ENCODE assay signal across 37 cellular contexts in genomic region chr13:97490702-97491307, GRCh38.
"Had no signal": no experiment of that assay in that cellular context is flagged by ENCODE, and none has a peak within 500 bp of the region (broad histone marks: within the 10 kb centered on the region; RNA-seq: fewer than 3 reads in every experiment).

No MANE protein-coding gene starts in this region.

- H3K27ac ChIP-seq: brain microvascular endothelial cell, coronary artery, dorsolateral prefrontal cortex, esophagus muscularis mucosa, foreskin keratinocyte, gastrocnemius medialis, heart left ventricle, WERI-Rb-1 had no signal

- H3K27me3 Mint-ChIP-seq: activated B cell treated with CpG ODN at 0.5 μM for 24 hours; activated CD4-positive, alpha-beta T cell treated with anti-CD3 and anti-CD28 coated beads, Interleukin-2, amount 10 ng/mL, durations not matched to agents 24 days and 14 days; activated CD8-positive, alpha-beta memory T cell treated with anti-CD3 and anti-CD28 coated beads, Interleukin-2, amount 10 ng/mL, durations not matched to agents 7 days and 5 days; activated naive CD8-positive, alpha-beta T cell; central memory CD8-positive, alpha-beta T cell; dendritic cell treated with granulocyte-macrophage colony-stimulating factor and Interleukin-4, amounts not matched to agents 40 ng/mL and 50 ng/mL, for 4 days had no signal

- H3K27me3 ChIP-seq: brain microvascular endothelial cell, dorsolateral prefrontal cortex, esophagus muscularis mucosa, foreskin keratinocyte, gastrocnemius medialis, heart left ventricle had no signal

- H3K9me3 Mint-ChIP-seq: central memory CD8-positive, alpha-beta T cell had no signal

- H3K27ac Mint-ChIP-seq: activated B cell treated with CpG ODN at 0.5 μM for 24 hours; activated CD4-positive, alpha-beta memory T cell treated with anti-CD3 and anti-CD28 coated beads for 36 hours; activated CD4-positive, alpha-beta T cell treated with anti-CD3 and anti-CD28 coated beads for 36 hours; activated CD4-positive, alpha-beta T cell treated with anti-CD3 and anti-CD28 coated beads, Interleukin-2, amount 10 ng/mL, durations not matched to agents 24 days and 14 days; activated CD8-positive, alpha-beta memory T cell treated with anti-CD3 and anti-CD28 coated beads, Interleukin-2, amount 10 ng/mL, durations not matched to agents 7 days and 5 days; activated CD8-positive, alpha-beta T cell treated with anti-CD3 and anti-CD28 coated beads, Interleukin-2, amount 10 ng/mL, durations not matched to agents 7 days and 5 days; activated naive CD4-positive, alpha-beta T cell treated with anti-CD3 and anti-CD28 coated beads for 36 hours; activated naive CD8-positive, alpha-beta T cell; activated T-helper 1 cell treated with anti-CD3 and anti-CD28 coated beads, Interleukin-12 subunit alpha, Interleukin-12 subunit beta, Interleukin-2, Interleukin-4 antibody, amounts not matched to agents 30 ng/mL and 10 ng/mL and 1 ng/mL, durations not matched to agents 14 hours and 24 hours and 36 hours; activated T-helper 2 cell treated with anti-CD3 and anti-CD28 coated beads, Interferon-gamma antibody, Interleukin-2, Interleukin-4, amounts not matched to agents 10 μg/mL and 5 μg/mL and 100 μg/mL, durations not matched to agents 14 hours and 24 hours and 36 hours; dendritic cell treated with granulocyte-macrophage colony-stimulating factor and Interleukin-4, amounts not matched to agents 40 ng/mL and 50 ng/mL, for 4 days; endodermal cell; T-helper 17 cell; T-helper 2 cell treated with Interferon-gamma antibody and Interleukin-4, amounts not matched to agents 5 μg/mL and 100 μg/mL, for 36 hours had no signal

- DNase-seq: activated B cell treated with CpG ODN at 0.5 μM for 24 hours; activated CD4-positive, alpha-beta memory T cell treated with anti-CD3 and anti-CD28 coated beads for 36 hours; activated CD4-positive, alpha-beta T cell treated with anti-CD3 and anti-CD28 coated beads for 36 hours; activated CD4-positive, alpha-beta T cell treated with anti-CD3 and anti-CD28 coated beads, Interleukin-2, amount 10 ng/mL, durations not matched to agents 24 days and 14 days; activated CD8-positive, alpha-beta memory T cell treated with anti-CD3 and anti-CD28 coated beads, Interleukin-2, amount 10 ng/mL, durations not matched to agents 7 days and 5 days; activated CD8-positive, alpha-beta memory T cell treated with anti-CD3 and anti-CD28 coated beads, Interleukin-2, amount 50 U/mL, for 4 hours; activated CD8-positive, alpha-beta T cell treated with anti-CD3 and anti-CD28 coated beads, Interleukin-2, amount 10 ng/mL, durations not matched to agents 7 days and 5 days; activated effector memory CD4-positive, alpha-beta T cell treated with anti-CD3 and anti-CD28 coated beads, Interleukin-2, amount 50 U/mL, for 16 hours; activated naive CD4-positive, alpha-beta T cell treated with anti-CD3 and anti-CD28 coated beads for 36 hours; activated T-cell treated with anti-CD3 and anti-CD28 coated beads, Interleukin-2, amount 50 U/mL, for 1 hour; activated T-cell treated with anti-CD3 and anti-CD28 coated beads, Interleukin-2, amount 50 U/mL, for 48 hours; amniotic stem cell; anterior cingulate cortex; brain microvascular endothelial cell; dorsolateral prefrontal cortex; effector memory CD4-positive, alpha-beta T cell; endodermal cell; erythroblast; foreskin keratinocyte; gastrocnemius medialis; glutamatergic neuron; heart left ventricle; T-helper 1 cell; T-helper 17 cell; T1000; WERI-Rb-1 had no signal

- H3K4me3 ChIP-seq: coronary artery, dorsolateral prefrontal cortex, esophagus muscularis mucosa, gastrocnemius medialis, heart left ventricle had no signal

- H3K9me3 ChIP-seq: gastrocnemius medialis had no signal

- H3K4me3 Mint-ChIP-seq: activated B cell treated with CpG ODN at 0.5 μM for 24 hours; activated CD4-positive, alpha-beta memory T cell treated with anti-CD3 and anti-CD28 coated beads for 36 hours; activated CD4-positive, alpha-beta T cell treated with anti-CD3 and anti-CD28 coated beads for 36 hours; activated CD4-positive, alpha-beta T cell treated with anti-CD3 and anti-CD28 coated beads, Interleukin-2, amount 10 ng/mL, durations not matched to agents 24 days and 14 days; activated CD8-positive, alpha-beta memory T cell treated with anti-CD3 and anti-CD28 coated beads, Interleukin-2, amount 10 ng/mL, durations not matched to agents 7 days and 5 days; activated CD8-positive, alpha-beta T cell treated with anti-CD3 and anti-CD28 coated beads, Interleukin-2, amount 10 ng/mL, durations not matched to agents 7 days and 5 days; activated naive CD4-positive, alpha-beta T cell treated with anti-CD3 and anti-CD28 coated beads for 36 hours; activated naive CD8-positive, alpha-beta T cell; activated T-helper 1 cell treated with anti-CD3 and anti-CD28 coated beads, Interleukin-12 subunit alpha, Interleukin-12 subunit beta, Interleukin-2, Interleukin-4 antibody, amounts not matched to agents 30 ng/mL and 10 ng/mL and 1 ng/mL, durations not matched to agents 14 hours and 24 hours and 36 hours; central memory CD8-positive, alpha-beta T cell; dendritic cell treated with granulocyte-macrophage colony-stimulating factor and Interleukin-4, amounts not matched to agents 40 ng/mL and 50 ng/mL, for 4 days; endodermal cell; T-helper 17 cell; T-helper 2 cell treated with Interferon-gamma antibody and Interleukin-4, amounts not matched to agents 5 μg/mL and 100 μg/mL, for 36 hours had no signal

- H3K36me3 Mint-ChIP-seq: activated CD4-positive, alpha-beta memory T cell treated with anti-CD3 and anti-CD28 coated beads for 36 hours had no signal

- H3K4me1 Mint-ChIP-seq: activated B cell treated with CpG ODN at 0.5 μM for 24 hours; activated CD4-positive, alpha-beta T cell treated with anti-CD3 and anti-CD28 coated beads for 36 hours; activated CD4-positive, alpha-beta T cell treated with anti-CD3 and anti-CD28 coated beads, Interleukin-2, amount 10 ng/mL, durations not matched to agents 24 days and 14 days; central memory CD8-positive, alpha-beta T cell; T-helper 17 cell had no signal

- H3K36me3 ChIP-seq: brain microvascular endothelial cell, esophagus muscularis mucosa, gastrocnemius medialis, heart left ventricle, WERI-Rb-1 had no signal

- ATAC-seq: activated CD4-positive, alpha-beta T cell treated with anti-CD3 and anti-CD28 coated beads for 36 hours; activated CD4-positive, CD25-positive, alpha-beta regulatory T cell treated with anti-CD3 and anti-CD28 coated beads, Interleukin-2, amount 50 U/mL, for 24 hours; activated CD8-positive, alpha-beta memory T cell treated with anti-CD3 and anti-CD28 coated beads, Interleukin-2, amount 10 ng/mL, durations not matched to agents 7 days and 5 days; activated CD8-positive, alpha-beta T cell treated with anti-CD3 and anti-CD28 coated beads, Interleukin-2, amount 10 ng/mL, durations not matched to agents 7 days and 5 days; foreskin keratinocyte; gastrocnemius medialis; heart left ventricle; T-helper 17 cell had no signal

- H3K4me1 ChIP-seq: esophagus muscularis mucosa, foreskin keratinocyte, gastrocnemius medialis, heart left ventricle had no signal

- FAIRE-seq: astrocyte, bronchial epithelial cell had no signal
